In genomic region chr4:163193717-163194116, GRCh38 we compare ENCODE assay signal across 25 cellular contexts.
"Had no signal": no experiment of that assay in that cellular context is flagged by ENCODE, and none has a peak within 500 bp of the region (broad histone marks: within the 10 kb centered on the region; RNA-seq: fewer than 3 reads in every experiment).

No MANE protein-coding gene starts in this region.

- H3K79me2 ChIP-seq: hepatocyte, parathyroid adenoma had no signal

- ATAC-seq: foreskin keratinocyte; gastroesophageal sphincter; heart left ventricle; left cardiac atrium; left lung; mucosa of descending colon; natural killer cell treated with Interleukin-12 subunit alpha and Interleukin-12 subunit beta and Interleukin-15 and Interleukin-18, amount 100 ng/mL, for 72 hours; right lobe of liver; stimulated activated naive B cell treated with anti-CD40 and anti-IgM and Interleukin-4, amounts not matched to agents 10 μg/mL and 1 μg/mL and 100 μg/mL, for 72 hours had no signal

- DNase-seq: dorsolateral prefrontal cortex; effector CD4-positive, alpha-beta T cell; foreskin keratinocyte; heart left ventricle; left cardiac atrium; left lung; mesenchymal stem cell; mucosa of descending colon; naive B cell; right lobe of liver; small intestine; stimulated activated CD4-positive, alpha-beta T cell treated with anti-CD3 and anti-CD28 coated beads, Interleukin-15, amount 100 ng/mL, for 24 hours; stimulated activated CD4-positive, alpha-beta T cell treated with anti-CD3 and anti-CD28 coated beads, Interleukin-2, amount 100 ng/mL, for 48 hours; stimulated activated naive B cell treated with anti-CD40 and anti-IgM and Interleukin-4, amounts not matched to agents 10 μg/mL and 1 μg/mL and 100 μg/mL, for 72 hours; transverse colon had no signal

- H2AFZ ChIP-seq: hepatocyte, parathyroid adenoma had no signal

- H3K9ac ChIP-seq: parathyroid adenoma had no signal

- H3K4me1 ChIP-seq: esophagus muscularis mucosa, foreskin keratinocyte, gastroesophageal sphincter, left lung, parathyroid adenoma, right lobe of liver, transverse colon, vagina had no signal

- H3K36me3 ChIP-seq: esophagus muscularis mucosa, gastroesophageal sphincter, heart left ventricle, left lung, neutrophil, right lobe of liver, thoracic aorta, transverse colon, vagina had no signal

- H3K27me3 ChIP-seq: dorsolateral prefrontal cortex, esophagus muscularis mucosa, foreskin keratinocyte, heart left ventricle, hepatocyte, left lung, neutrophil, right lobe of liver, transverse colon, vagina had no signal

- H3K27ac ChIP-seq: dorsolateral prefrontal cortex, epithelial cell of prostate, esophagus muscularis mucosa, foreskin keratinocyte, gastroesophageal sphincter, heart left ventricle, hepatocyte, left lung, neutrophil, parathyroid adenoma, right lobe of liver, transverse colon, vagina had no signal

- FAIRE-seq: islet of Langerhans, small intestine had no signal

- H3K4me2 ChIP-seq: hepatocyte had no signal

- H3K4me3 ChIP-seq: dorsolateral prefrontal cortex, esophagus muscularis mucosa, gastroesophageal sphincter, heart left ventricle, hepatocyte, left lung, mucosa of descending colon, right lobe of liver, transverse colon, vagina had no signal
